Comparison of ENCODE assay signal across 9 cellular contexts in genomic region chr19:48962849-48963165, GRCh38. TPM values are rescaled to one million over a fixed set of nuclear protein-coding genes. Genes with fewer than 3 reads are reported as not detected.
DNase-seq lines count a peak whose midpoint lies in the region; ATAC-seq, FAIRE-seq and TF ChIP-seq lines count a peak whose summit lies in the region.
"Had no signal": no experiment of that assay in that cellular context is flagged by ENCODE, and none has a peak within 500 bp of the region (broad histone marks: within the 10 kb centered on the region; RNA-seq: fewer than 3 reads in every experiment).

No MANE protein-coding gene starts in this region.

- H3K9ac ChIP-seq in HUES48 (ENCODE audit: low read depth, low read length): no peak overlapping the region

- peak overlapping the region; percentile 92 to 96 for H3K27ac ChIP-seq in A549
- peak overlapping the region; percentile 86 for H3K27ac ChIP-seq in HUES48 (ENCODE audit: low read depth, low read length)
- peak overlapping the region; percentile 62 for H3K27ac ChIP-seq in caudate nucleus (ENCODE audit: low read depth, low read length)

- H3K9me3 ChIP-seq in A549: no peaks in the 10 kb centered on the region
- H3K9me3 ChIP-seq in HUES48 (ENCODE audit: control insufficient read depth, insufficient read depth, low read length): no peaks in the 10 kb centered on the region

- no peak for TF ChIP-seq CTCF in A549 (IDR thresholded peaks at IDR 0.05)

- CTCF ChIA-PET in A549 (lab: Yijun Ruan, JAX): interaction anchor here (1.1 to 5.4 kb wide), 3 partner anchors 8 to 175 kb away, joined by 3 to 39 read pairs (median 4); no protein-coding TSS in a partner anchor

- H3K27me3 Mint-ChIP-seq in natural killer cell treated with Interleukin-12 subunit alpha and Interleukin-12 subunit beta and Interleukin-15 and Interleukin-18, amount 100 ng/mL, for 72 hours: no peaks in the 10 kb centered on the region

- POLR2A ChIA-PET in A549 (lab: Yijun Ruan, JAX): interaction anchor here (1.3 to 1.5 kb wide), 4 partner anchors 37 to 91 kb away, joined by 12 to 18 read pairs (median 14); partner anchors contain the start of genes NUCB1 and PPP1R15A

- TF ChIP-seq POLR2A in A549 (IDR thresholded peaks at IDR 0.05; ENCODE audit: low read length): no peak

- no peaks in the 10 kb centered on the region for H3K9me3 Mint-ChIP-seq in natural killer cell treated with Interleukin-12 subunit alpha and Interleukin-12 subunit beta and Interleukin-15 and Interleukin-18, amount 100 ng/mL, for 72 hours

- peaks cover 7% of the 10 kb centered on the region for H3K36me3 Mint-ChIP-seq in natural killer cell treated with Interleukin-12 subunit alpha and Interleukin-12 subunit beta and Interleukin-15 and Interleukin-18, amount 100 ng/mL, for 72 hours

- H3K4me1 ChIP-seq in A549: peaks cover 54% of the 10 kb centered on the region
- peaks cover 19% of the 10 kb centered on the region for H3K4me1 ChIP-seq in HUES48 (ENCODE audit: control insufficient read depth, insufficient read depth, low read length)

- DNase-seq in A549 (ENCODE audit: low read depth in 1 of 2, low spot score in 1 of 2) (peak in 1 of 2 experiments; percentile 50), caudate nucleus (lab: John Stamatoyannopoulos, UW) (no peak), NCI-H2029 treated with DMSO at 0.1 percent for 48 hours (lab: John Stamatoyannopoulos, UW) (no peak), AG08396 (ENCODE audit: low spot score) (no peak)
- DNase-seq in natural killer cell treated with Interleukin-12 subunit alpha and Interleukin-12 subunit beta and Interleukin-15 and Interleukin-18, amount 100 ng/mL, for 72 hours (ENCODE audit: low spot score): no peak
- no peak for DNase-seq in NK-92 treated with Interleukin-12 subunit alpha and Interleukin-12 subunit beta, amount 100 ng/mL, for 24 hours (lab: John Stamatoyannopoulos, UW)
- DNase-seq: DMS 273 treated with DMSO at 0.1 percent for 48 hours had no signal

- TF ChIP-seq RAD21 in A549 (conservative IDR thresholded peaks at IDR 0.05 in 1 of 2, IDR thresholded peaks at IDR 0.05 in 1 of 2): no peak

- WGBS in A549 (ENCODE audit: missing lambda C conversion rate): 0% methylated on average over 1 of the region's 7 CpGs

- peak overlapping the region; percentile 100 for H3K4me3 Mint-ChIP-seq in natural killer cell treated with Interleukin-12 subunit alpha and Interleukin-12 subunit beta and Interleukin-15 and Interleukin-18, amount 100 ng/mL, for 72 hours

- H3K27me3 ChIP-seq in HUES48 (ENCODE audit: control insufficient read depth, insufficient read depth, low read length): no peaks in the 10 kb centered on the region

- FAIRE-seq in A549 (lab: Jason Lieb, UNC): no peak

- peaks cover 22% of the 10 kb centered on the region for H3K36me3 ChIP-seq in HUES48 (ENCODE audit: control insufficient read depth, insufficient read depth, low read length)

- H3K4me1 Mint-ChIP-seq in natural killer cell treated with Interleukin-12 subunit alpha and Interleukin-12 subunit beta and Interleukin-15 and Interleukin-18, amount 100 ng/mL, for 72 hours (ENCODE audit: low read depth in 2 of 2): peaks cover 57 to 58% of the 10 kb centered on the region in 2 donors

- H3K4me3 ChIP-seq in A549: peak overlapping the region; percentile 33
- H3K4me3 ChIP-seq in HUES48 (ENCODE audit: low read depth, low read length): no peak overlapping the region

- peak overlapping the region; percentile 80 for H3K4me2 ChIP-seq in A549

- no peak for TF ChIP-seq EP300 in A549 (IDR thresholded peaks at IDR 0.05)

- ATAC-seq in A549: peak in 1 of 2 experiments; percentile 1; a peak in 2 of 6 replicates
- ATAC-seq in natural killer cell treated with Interleukin-12 subunit alpha and Interleukin-12 subunit beta and Interleukin-15 and Interleukin-18, amount 100 ng/mL, for 72 hours: no peak
- no peak for ATAC-seq in GM18519 (IDR thresholded peaks at IDR 0.05; ENCODE audit: low FRiP score, unreplicated experiment)

- peak overlapping the region; percentile 98 to 99 for H3K27ac Mint-ChIP-seq in natural killer cell treated with Interleukin-12 subunit alpha and Interleukin-12 subunit beta and Interleukin-15 and Interleukin-18, amount 100 ng/mL, for 72 hours

TF ChIP-seq in A549, 52 proteins besides CTCF, POLR2A, EP300 and RAD21:
- TF ChIP-seq CHD2 (IDR thresholded peaks at IDR 0.05; ENCODE audit: low read length, partially characterized antibody) (no peak), EHF (CRISPR knock-in tag; IDR thresholded peaks at IDR 0.05) (no peak), TFCP2L1 (CRISPR knock-in tag; IDR thresholded peaks at IDR 0.05) (no peak), ZNF302 (CRISPR knock-in tag; IDR thresholded peaks at IDR 0.05) (no peak), HDAC2 (IDR thresholded peaks at IDR 0.05) (no peak), MAFK (IDR thresholded peaks at IDR 0.05; ENCODE audit: partially characterized antibody) (no peak), MYC (IDR thresholded peaks at IDR 0.05; ENCODE audit: borderline replicate concordance, low read length) (no peak), SREBF2 (IDR thresholded peaks at IDR 0.05) (no peak)

RNA-seq across cellular contexts. Expression of gene FTL, which starts 2.3 kb away (rescaled TPM):
- 4,743 and 7,067 TPM in 2 replicates for polyA plus RNA-seq in A549 (2011; rRNA removed)
- 10,619 and 11,714 TPM in 2 replicates for polyA plus RNA-seq in A549 (2012; cell fraction: cytosol; rRNA removed)
- 4,146 and 4,930 TPM in 2 replicates for polyA plus RNA-seq in A549 (2012; cell fraction: nucleus; rRNA removed)
- polyA plus RNA-seq in A549 (2017; fragmentation: RNase III; extraction: RNeasy Plus Mini Kit Qiagen cat#74134 plus additional on column Dnase treatment): 12,141 to 13,930 TPM (median 13,921 TPM) in 3 replicates
- polyA minus RNA-seq in A549 (2011; rRNA and poly(A)+ RNA removed): 3,763 and 4,254 TPM in 2 replicates
- 1,000 to 10,000 TPM; 1,643 to 2,467 TPM for total RNA-seq in natural killer cell treated with Interleukin-12 subunit alpha and Interleukin-12 subunit beta and Interleukin-15 and Interleukin-18, amount 100 ng/mL, for 72 hours

RNA-seq across cellular contexts. Expression of gene BAX, which starts 8.1 kb away (rescaled TPM):
- polyA plus RNA-seq in A549 (2011; rRNA removed) (120 and 134 TPM in 2 replicates), A549 (2017; fragmentation: RNase III; extraction: RNeasy Plus Mini Kit Qiagen cat#74134 plus additional on column Dnase treatment) (265 to 299 TPM (median 284 TPM) in 3 replicates)
- polyA plus RNA-seq in A549 (2012; cell fraction: cytosol; rRNA removed): 334 and 386 TPM in 2 replicates
- 294 and 323 TPM in 2 replicates for polyA plus RNA-seq in A549 (2012; cell fraction: nucleus; rRNA removed)
- polyA minus RNA-seq in A549 (2011; rRNA and poly(A)+ RNA removed): 120 and 135 TPM in 2 replicates
- total RNA-seq in natural killer cell treated with Interleukin-12 subunit alpha and Interleukin-12 subunit beta and Interleukin-15 and Interleukin-18, amount 100 ng/mL, for 72 hours: 100 to 1,000 TPM; 203 to 305 TPM

RNA-seq across cellular contexts. Expression of gene DHDH, which starts 29.3 kb away (rescaled TPM):
- polyA plus RNA-seq in A549 (2011; rRNA removed): 0.60 and 0.78 TPM in 2 replicates
- polyA plus RNA-seq in A549 (2012; cell fraction: cytosol; rRNA removed): 0.90 and 1.1 TPM in 2 replicates
- 0.93 and 1.1 TPM in 2 replicates for polyA plus RNA-seq in A549 (2012; cell fraction: nucleus; rRNA removed)
- polyA plus RNA-seq in A549 (2017; fragmentation: RNase III; extraction: RNeasy Plus Mini Kit Qiagen cat#74134 plus additional on column Dnase treatment): 1.1 to 1.2 TPM (median 1.2 TPM) in 3 replicates
- 0.29 TPM in 1 of 2 replicates, not detected in the other for polyA minus RNA-seq in A549 (2011; rRNA and poly(A)+ RNA removed)
- total RNA-seq in natural killer cell treated with Interleukin-12 subunit alpha and Interleukin-12 subunit beta and Interleukin-15 and Interleukin-18, amount 100 ng/mL, for 72 hours: under 1 TPM in 1 of 2 donors, not detected in 1; 0.43 TPM

RNA-seq across cellular contexts. Expression of gene GYS1, which starts 30.3 kb away (rescaled TPM):
- polyA plus RNA-seq in A549 (2011; rRNA removed) (10.3 and 16.4 TPM in 2 replicates), A549 (2017; fragmentation: RNase III; extraction: RNeasy Plus Mini Kit Qiagen cat#74134 plus additional on column Dnase treatment) (23.8 to 25.0 TPM (median 24.8 TPM) in 3 replicates)
- 20.9 and 27.4 TPM in 2 replicates for polyA plus RNA-seq in A549 (2012; cell fraction: cytosol; rRNA removed)
- 56.7 and 57.3 TPM in 2 replicates for polyA plus RNA-seq in A549 (2012; cell fraction: nucleus; rRNA removed)
- 29.5 and 30.2 TPM in 2 replicates for polyA minus RNA-seq in A549 (2011; rRNA and poly(A)+ RNA removed)
- total RNA-seq in natural killer cell treated with Interleukin-12 subunit alpha and Interleukin-12 subunit beta and Interleukin-15 and Interleukin-18, amount 100 ng/mL, for 72 hours: 100 to 1,000 TPM in 1 of 2 donors, 10 to 100 TPM in 1; 85.7 to 119 TPM

RNA-seq across cellular contexts. Expression of gene RUVBL2, which starts 30.9 kb away (rescaled TPM):
- polyA plus RNA-seq in A549 (2011; rRNA removed): 146 and 186 TPM in 2 replicates
- 517 and 543 TPM in 2 replicates for polyA plus RNA-seq in A549 (2012; cell fraction: cytosol; rRNA removed)
- 718 and 862 TPM in 2 replicates for polyA plus RNA-seq in A549 (2012; cell fraction: nucleus; rRNA removed)
- polyA plus RNA-seq in A549 (2017; fragmentation: RNase III; extraction: RNeasy Plus Mini Kit Qiagen cat#74134 plus additional on column Dnase treatment): 213 to 274 TPM (median 225 TPM) in 3 replicates
- 231 and 334 TPM in 2 replicates for polyA minus RNA-seq in A549 (2011; rRNA and poly(A)+ RNA removed)
- total RNA-seq in natural killer cell treated with Interleukin-12 subunit alpha and Interleukin-12 subunit beta and Interleukin-15 and Interleukin-18, amount 100 ng/mL, for 72 hours: 100 to 1,000 TPM; 101 to 173 TPM
